In genomic region chr3:30747771-30748281, GRCh38 we compare ENCODE assay signal across 8 cellular contexts.
A peak's percentile ranks its signal among the peaks of the same experiment; 100 is the strongest.
DNase-seq lines count a peak whose midpoint lies in the region; ATAC-seq and TF ChIP-seq lines count a peak whose summit lies in the region.

No MANE protein-coding gene starts in this region.

- H3K4me1 Mint-ChIP-seq in T-helper 17 cell, result peaks cover 11% of the 10 kb centered on the region

- TF ChIP-seq CTCF in AG09319 (IDR thresholded peaks at IDR 0.05; ENCODE audit: low read depth, low read length), result peak; percentile 50

- no peak overlapping the region for H3K4me3 ChIP-seq in Jurkat, Clone E6-1 (ENCODE audit: low read length)

- peaks cover 28% of the 10 kb centered on the region for H3K27me3 Mint-ChIP-seq in T-helper 17 cell

- H3K36me3 Mint-ChIP-seq in T-helper 17 cell (ENCODE audit: low read depth), result peaks cover 2% of the 10 kb centered on the region

- no peak overlapping the region for H3K4me3 Mint-ChIP-seq in T-helper 17 cell

- DNase-seq in AG09319 (ENCODE audit: extremely low read depth, low read depth), result peak; percentile 12
- DNase-seq in Jurkat, Clone E6-1 (ENCODE audit: low read depth, low spot score), result peak; percentile 28
- DNase-seq in astrocyte of the hippocampus (ENCODE audit: low read depth, low spot score), result peak; percentile 84
- DNase-seq in left kidney (ENCODE audit: low read depth, low spot score), result peak; percentile 36
- no peak for DNase-seq in T-helper 17 cell
- DNase-seq in hypothalamus (lab: John Stamatoyannopoulos, UW), result no peak
- no peak for DNase-seq in occipital lobe (lab: John Stamatoyannopoulos, UW)

- no peaks in the 10 kb centered on the region for H3K9me3 ChIP-seq in T-helper 17 cell (ENCODE audit: control insufficient read depth, low read length, poor library complexity, severe bottlenecking)

- no peak overlapping the region for H3K27ac Mint-ChIP-seq in T-helper 17 cell

- ATAC-seq in T-helper 17 cell (no peak), GM21717 (IDR thresholded peaks at IDR 0.05; ENCODE audit: unreplicated experiment) (no peak)

Comparison
In these comparisons a context has a peak if more than half of its experiments do, and no peak if none do; other contexts are left out.
1. DNase-seq: peak in AG09319 (single experiment), Jurkat, Clone E6-1 (single experiment), astrocyte of the hippocampus (single experiment) and left kidney (single experiment); none in T-helper 17 cell (0 of 3), hypothalamus (0 of 51) and occipital lobe (single experiment).